13 cellular contexts compared by ENCODE assay signal in the genomic region with DNA sequence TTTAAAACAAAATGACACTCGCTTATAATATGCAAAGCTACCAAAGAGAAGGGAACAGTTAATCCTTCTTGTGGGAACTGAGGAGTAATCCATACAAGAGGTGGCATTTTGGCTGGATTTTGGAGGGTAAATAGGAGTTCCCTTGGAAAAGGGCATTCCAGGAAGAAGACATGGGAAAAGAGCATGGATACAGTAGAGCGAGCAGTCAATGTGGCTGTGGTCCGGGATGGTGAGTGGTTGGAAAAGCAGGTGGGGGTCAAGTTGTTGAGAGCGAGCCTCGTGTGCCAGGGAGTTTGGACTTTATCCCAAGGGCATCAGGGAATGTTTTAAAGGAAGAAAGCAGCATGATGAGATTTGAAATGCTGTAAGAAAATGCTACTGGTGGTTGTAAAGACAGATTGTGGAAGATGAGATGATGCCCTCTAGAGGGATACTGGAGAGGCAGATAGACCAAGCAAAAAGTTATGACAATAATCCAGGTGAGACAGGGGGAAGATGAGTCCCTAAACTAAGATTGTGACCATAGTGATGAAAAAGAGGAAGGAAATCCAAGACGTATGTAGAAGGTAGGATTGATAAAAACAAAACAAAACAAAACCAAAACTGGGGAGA. TPM values are rescaled to one million over a fixed set of nuclear protein-coding genes. Genes with fewer than 3 reads are reported as not detected.
DNase-seq lines count a peak whose midpoint lies in the region; ATAC-seq and TF ChIP-seq lines count a peak whose summit lies in the region.
"Had no signal": no experiment of that assay in that cellular context is flagged by ENCODE, and none has a peak within 500 bp of the region (broad histone marks: within the 10 kb centered on the region; RNA-seq: fewer than 3 reads in every experiment).

No MANE protein-coding gene starts in this region.

- H3K36me3 ChIP-seq in GM06990 (ENCODE audit: control insufficient read depth, insufficient read depth, low read length): no peaks in the 10 kb centered on the region
- no peaks in the 10 kb centered on the region for H3K36me3 ChIP-seq in mesenchymal stem cell (ENCODE audit: control insufficient read depth in 1 of 2, insufficient read depth in 2 of 2, low read depth in 1 of 2, low read length in 2 of 2)

- no peak overlapping the region for H2BK120ac ChIP-seq in mesenchymal stem cell (ENCODE audit: low read depth, low read length)

- CTCF ChIA-PET in WTC11 (lab: Charles Lee): interaction anchor here (1.5 kb wide), 1 partner anchor 79 kb away, joined by 6 read pairs; no protein-coding TSS in a partner anchor

- H2AK5ac ChIP-seq in mesenchymal stem cell (ENCODE audit: low read length, severe bottlenecking): no peak overlapping the region

- no peaks in the 10 kb centered on the region for H3K36me3 Mint-ChIP-seq in WTC11
- H3K36me3 Mint-ChIP-seq: natural killer cell treated with Interleukin-12 subunit alpha and Interleukin-12 subunit beta and Interleukin-15 and Interleukin-18, amount 100 ng/mL, for 72 hours had no signal

- no peak overlapping the region for H3K27ac ChIP-seq in mesenchymal stem cell (ENCODE audit: low read length, poor library complexity, severe bottlenecking)

- H3K23ac ChIP-seq in mesenchymal stem cell (ENCODE audit: low read length in 2 of 2): no peak overlapping the region

- H3K18ac ChIP-seq in mesenchymal stem cell (ENCODE audit: low read depth in 1 of 2, low read length in 2 of 2): no peak overlapping the region

- peak overlapping the region in 1 of 2 experiments; percentile 72 for H2BK12ac ChIP-seq in mesenchymal stem cell (ENCODE audit: low read length in 2 of 2)

- WGBS in mesenchymal stem cell: 86% methylated on average over 6 of the region's 6 CpGs

- H3K4me2 ChIP-seq in mesenchymal stem cell (ENCODE audit: low read length, poor library complexity, severe bottlenecking): no peak overlapping the region

- no peaks in the 10 kb centered on the region for H3K9me3 ChIP-seq in mesenchymal stem cell (ENCODE audit: control insufficient read depth, low read length)

- peak; percentile 42 for ATAC-seq in HG02642 (IDR thresholded peaks at IDR 0.05; ENCODE audit: poor library complexity, unreplicated experiment)
- peak; percentile 64; the same call in 1 of the 2 replicates for ATAC-seq in WTC11
- ATAC-seq: activated CD4-positive, alpha-beta T cell treated with anti-CD3 and anti-CD28 coated beads for 36 hours; natural killer cell treated with Interleukin-12 subunit alpha and Interleukin-12 subunit beta and Interleukin-15 and Interleukin-18, amount 100 ng/mL, for 72 hours; Right ventricle myocardium inferior had no signal

- H3K27ac Mint-ChIP-seq in WTC11: no peak overlapping the region
- H3K27ac Mint-ChIP-seq: activated CD4-positive, alpha-beta T cell treated with anti-CD3 and anti-CD28 coated beads for 36 hours; natural killer cell treated with Interleukin-12 subunit alpha and Interleukin-12 subunit beta and Interleukin-15 and Interleukin-18, amount 100 ng/mL, for 72 hours had no signal

- H3K4me3 ChIP-seq in GM06990 (replicated peaks; ENCODE audit: low read depth, low read length) (no peak overlapping the region), mesenchymal stem cell (ENCODE audit: insufficient read depth in 1 of 2, low read depth in 1 of 2, low read length in 2 of 2) (no peak overlapping the region)

- no peak overlapping the region for H4K8ac ChIP-seq in mesenchymal stem cell (ENCODE audit: low read length)

- H3K27me3 ChIP-seq in GM06990 (replicated peaks; ENCODE audit: control insufficient read depth, insufficient read depth, low read length) (no peaks in the 10 kb centered on the region), mesenchymal stem cell (ENCODE audit: control insufficient read depth in 1 of 2, insufficient read depth in 1 of 2, low read length in 2 of 2) (no peaks in the 10 kb centered on the region)

- H3K9me3 Mint-ChIP-seq in WTC11: peaks cover 4% of the 10 kb centered on the region; the same call in 1 of the 2 replicates
- H3K9me3 Mint-ChIP-seq: natural killer cell treated with Interleukin-12 subunit alpha and Interleukin-12 subunit beta and Interleukin-15 and Interleukin-18, amount 100 ng/mL, for 72 hours had no signal

- TF ChIP-seq CTCF in GM06990 (IDR thresholded peaks at IDR 0.05; ENCODE audit: insufficient read depth, low read length, poor library complexity, severe bottlenecking) (peak; percentile 44), WTC11 (IDR thresholded peaks at IDR 0.05) (no peak)

- H2BK5ac ChIP-seq in mesenchymal stem cell (ENCODE audit: low read depth, low read length, poor library complexity, severe bottlenecking): no peak overlapping the region

- no peak overlapping the region for H3K4me3 Mint-ChIP-seq in WTC11
- H3K4me3 Mint-ChIP-seq: activated CD4-positive, alpha-beta T cell treated with anti-CD3 and anti-CD28 coated beads for 36 hours; natural killer cell treated with Interleukin-12 subunit alpha and Interleukin-12 subunit beta and Interleukin-15 and Interleukin-18, amount 100 ng/mL, for 72 hours had no signal

- H3K27me3 Mint-ChIP-seq in WTC11 (ENCODE audit: low read depth): no peaks in the 10 kb centered on the region

- DNase-seq in GM06990 (ENCODE audit: extremely low read depth, insufficient read length): no peak
- no peak for DNase-seq in WTC11 (ENCODE audit: low spot score)
- no peak for DNase-seq in mesenchymal stem cell
- no peak for DNase-seq in cerebellum (ENCODE audit: low spot score)
- DNase-seq in activated CD4-positive, alpha-beta T cell treated with anti-CD3 and anti-CD28 coated beads for 4 hours: no peak
- no peak for DNase-seq in stimulated activated CD4-positive, alpha-beta T cell treated with anti-CD3 and anti-CD28 coated beads, Interleukin-4, amount 100 ng/mL, for 1 hour
- DNase-seq: activated CD4-positive, alpha-beta T cell treated with anti-CD3 and anti-CD28 coated beads for 36 hours; NCI-H2081; stimulated activated CD4-positive, alpha-beta T cell treated with anti-CD3 and anti-CD28 coated beads, Interleukin-12 subunit alpha, Interleukin-12 subunit beta, amount 100 ng/mL, for 4 hours; stimulated activated CD8-positive, alpha-beta memory T cell treated with anti-CD3 and anti-CD28 coated beads, Interleukin-4, amount 100 ng/mL, for 48 hours had no signal

- POLR2A ChIA-PET in WTC11 (lab: Charles Lee): interaction anchor here (0.6 to 1.1 kb wide), 2 partner anchors 9 to 195 kb away, joined by 3 read pairs; no protein-coding TSS in a partner anchor

- H2BK15ac ChIP-seq in mesenchymal stem cell (ENCODE audit: low read depth, poor library complexity, severe bottlenecking): no peak overlapping the region

- no peak overlapping the region for H4K91ac ChIP-seq in mesenchymal stem cell (ENCODE audit: low read length)

- no peak overlapping the region for H3K9ac ChIP-seq in mesenchymal stem cell (ENCODE audit: low read length)

- H3K14ac ChIP-seq in mesenchymal stem cell (ENCODE audit: low read length in 2 of 2): no peak overlapping the region

- H3K4me1 Mint-ChIP-seq in WTC11: peaks cover 5% of the 10 kb centered on the region
- H3K4me1 Mint-ChIP-seq: activated CD4-positive, alpha-beta T cell treated with anti-CD3 and anti-CD28 coated beads for 36 hours had no signal

- H2AFZ ChIP-seq in mesenchymal stem cell (ENCODE audit: low read depth, low read length): peak overlapping the region; percentile 39

- no peak overlapping the region for H3K4ac ChIP-seq in mesenchymal stem cell (ENCODE audit: low read depth in 1 of 2, low read length in 2 of 2)

- H3K79me1 ChIP-seq in mesenchymal stem cell (replicated peaks; ENCODE audit: low read length, poor library complexity, severe bottlenecking): no peaks in the 10 kb centered on the region

- peaks cover 4% of the 10 kb centered on the region for H3K4me1 ChIP-seq in mesenchymal stem cell (ENCODE audit: control insufficient read depth, insufficient read depth, low read depth, low read length)

TF ChIP-seq in WTC11, 78 proteins besides CTCF, POLR2A, EP300 and RAD21:
- TF ChIP-seq, protein P1, sequence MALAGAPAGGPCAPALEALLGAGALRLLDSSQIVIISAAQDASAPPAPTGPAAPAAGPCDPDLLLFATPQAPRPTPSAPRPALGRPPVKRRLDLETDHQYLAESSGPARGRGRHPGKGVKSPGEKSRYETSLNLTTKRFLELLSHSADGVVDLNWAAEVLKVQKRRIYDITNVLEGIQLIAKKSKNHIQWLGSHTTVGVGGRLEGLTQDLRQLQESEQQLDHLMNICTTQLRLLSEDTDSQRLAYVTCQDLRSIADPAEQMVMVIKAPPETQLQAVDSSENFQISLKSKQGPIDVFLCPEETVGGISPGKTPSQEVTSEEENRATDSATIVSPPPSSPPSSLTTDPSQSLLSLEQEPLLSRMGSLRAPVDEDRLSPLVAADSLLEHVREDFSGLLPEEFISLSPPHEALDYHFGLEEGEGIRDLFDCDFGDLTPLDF (CRISPR knock-in tag; IDR thresholded peaks at IDR 0.05): no peak
- no peak for TF ChIP-seq FOXK1 (CRISPR knock-in tag; IDR thresholded peaks at IDR 0.05)
- no peak for TF ChIP-seq NR2C2 (CRISPR knock-in tag; IDR thresholded peaks at IDR 0.05)
- TF ChIP-seq ZNF671 (CRISPR knock-in tag; IDR thresholded peaks at IDR 0.05): no peak
- no peak for TF ChIP-seq SMAD4 (CRISPR knock-in tag; IDR thresholded peaks at IDR 0.05)
- no peak for TF ChIP-seq KAT7 (CRISPR knock-in tag; IDR thresholded peaks at IDR 0.05; ENCODE audit: borderline replicate concordance)

RNA-seq across cellular contexts. Expression of a gene that starts 3.8 kb away (rescaled TPM):
- total RNA-seq in WTC11 (2021) (0.23 to 0.50 TPM (median 0.48 TPM) in 3 replicates), cerebellum (not detected)
- not detected for polyA plus RNA-seq in mesenchymal stem cell (2013, experiment 1 of 2)
- polyA plus RNA-seq in mesenchymal stem cell (2013, experiment 2 of 2): not detected
- total RNA-seq: activated CD4-positive, alpha-beta T cell treated with anti-CD3 and anti-CD28 coated beads for 36 hours; natural killer cell treated with Interleukin-12 subunit alpha and Interleukin-12 subunit beta and Interleukin-15 and Interleukin-18, amount 100 ng/mL, for 72 hours; Right ventricle myocardium inferior had no signal
